ENCODE assay signal across 8 cellular contexts in the genomic region with DNA sequence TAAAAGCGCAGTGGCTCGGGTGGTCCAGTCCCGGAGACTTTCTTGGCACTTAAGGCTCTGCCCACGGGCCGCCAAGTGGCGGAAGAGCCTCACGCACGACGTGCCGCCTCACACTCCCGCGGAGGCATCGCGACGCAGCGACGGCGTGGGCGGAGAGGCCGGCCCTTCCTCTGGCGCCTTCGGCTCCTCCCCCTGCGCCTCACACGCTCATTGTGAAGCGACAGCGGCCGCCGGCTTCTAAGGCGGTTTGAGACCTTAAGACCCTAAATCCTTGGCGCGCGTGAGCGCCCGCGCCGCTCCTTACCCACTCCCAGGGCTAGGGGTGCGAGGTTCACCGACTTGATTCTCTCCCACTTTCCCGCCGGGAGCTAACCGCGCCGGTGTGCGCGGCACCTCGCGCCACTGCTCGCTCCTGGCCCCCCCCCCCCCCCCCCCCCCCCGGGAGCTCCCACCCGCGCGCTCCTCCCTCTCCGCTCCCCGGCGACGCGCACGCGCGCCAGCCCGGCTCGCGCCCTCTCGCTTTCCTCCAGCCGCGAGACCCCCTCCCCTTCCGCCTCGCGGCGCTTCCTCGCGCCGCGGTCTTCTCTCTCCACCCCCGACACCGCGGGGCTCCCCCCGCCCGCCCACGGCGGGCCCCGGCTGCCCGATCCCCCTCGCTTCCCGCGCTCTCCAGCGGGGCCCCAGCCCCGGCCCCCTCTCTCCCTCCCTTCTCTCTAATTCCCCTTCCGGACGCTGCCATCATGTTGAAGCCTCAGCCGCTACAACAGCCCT. TPM values are rescaled to one million over a fixed set of nuclear protein-coding genes. Genes with fewer than 3 reads are reported as not detected.
DNase-seq lines count a peak whose midpoint lies in the region; ATAC-seq, FAIRE-seq and TF ChIP-seq lines count a peak whose summit lies in the region.

A gene with protein sequence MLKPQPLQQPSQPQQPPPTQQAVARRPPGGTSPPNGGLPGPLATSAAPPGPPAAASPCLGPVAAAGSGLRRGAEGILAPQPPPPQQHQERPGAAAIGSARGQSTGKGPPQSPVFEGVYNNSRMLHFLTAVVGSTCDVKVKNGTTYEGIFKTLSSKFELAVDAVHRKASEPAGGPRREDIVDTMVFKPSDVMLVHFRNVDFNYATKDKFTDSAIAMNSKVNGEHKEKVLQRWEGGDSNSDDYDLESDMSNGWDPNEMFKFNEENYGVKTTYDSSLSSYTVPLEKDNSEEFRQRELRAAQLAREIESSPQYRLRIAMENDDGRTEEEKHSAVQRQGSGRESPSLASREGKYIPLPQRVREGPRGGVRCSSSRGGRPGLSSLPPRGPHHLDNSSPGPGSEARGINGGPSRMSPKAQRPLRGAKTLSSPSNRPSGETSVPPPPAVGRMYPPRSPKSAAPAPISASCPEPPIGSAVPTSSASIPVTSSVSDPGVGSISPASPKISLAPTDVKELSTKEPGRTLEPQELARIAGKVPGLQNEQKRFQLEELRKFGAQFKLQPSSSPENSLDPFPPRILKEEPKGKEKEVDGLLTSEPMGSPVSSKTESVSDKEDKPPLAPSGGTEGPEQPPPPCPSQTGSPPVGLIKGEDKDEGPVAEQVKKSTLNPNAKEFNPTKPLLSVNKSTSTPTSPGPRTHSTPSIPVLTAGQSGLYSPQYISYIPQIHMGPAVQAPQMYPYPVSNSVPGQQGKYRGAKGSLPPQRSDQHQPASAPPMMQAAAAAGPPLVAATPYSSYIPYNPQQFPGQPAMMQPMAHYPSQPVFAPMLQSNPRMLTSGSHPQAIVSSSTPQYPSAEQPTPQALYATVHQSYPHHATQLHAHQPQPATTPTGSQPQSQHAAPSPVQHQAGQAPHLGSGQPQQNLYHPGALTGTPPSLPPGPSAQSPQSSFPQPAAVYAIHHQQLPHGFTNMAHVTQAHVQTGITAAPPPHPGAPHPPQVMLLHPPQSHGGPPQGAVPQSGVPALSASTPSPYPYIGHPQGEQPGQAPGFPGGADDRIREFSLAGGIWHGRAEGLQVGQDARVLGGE (plus strand): TSS at position 480 of the 771 bp plus-strand sequence. CDS start 261 bp downstream, at position 741.

- intact Hi-C loops in Right ventricle myocardium superior (cut with DNase I), result no loop called here
- intact Hi-C loops in pancreas (cut with DNase I), result no loop called here
- intact Hi-C loops in thyroid gland (cut with DNase I), result no loop called here

- H3K27ac ChIP-seq in pancreas, result peak within 1 kb of the TSS; percentile 98
- peak within 1 kb of the TSS; percentile 94 to 99 (median 99) for H3K27ac ChIP-seq in thyroid gland

- ATAC-seq in HG02610 (IDR thresholded peaks at IDR 0.05; ENCODE audit: unreplicated experiment) (peak; percentile 40), Right ventricle myocardium superior (ENCODE audit: poor library complexity) (peak; percentile 85), pancreas (peak; percentile 81 to 85 (median 82))

- H3K4me1 ChIP-seq in pancreas (peaks cover 0 to 21% (median 20%) of the 10 kb centered on the region in 3 donors), thyroid gland (peaks cover 15 to 19% of the 10 kb centered on the region in 2 donors)

- peak; percentile 69 to 90 for TF ChIP-seq POLR2A in thyroid gland (IDR thresholded peaks at IDR 0.05)

- peaks cover 13% of the 10 kb centered on the region for H3K36me3 ChIP-seq in GM06990 (ENCODE audit: control insufficient read depth, insufficient read depth, low read length)
- peaks cover 2 to 23% (median 12%) of the 10 kb centered on the region in 3 donors for H3K36me3 ChIP-seq in pancreas
- H3K36me3 ChIP-seq in thyroid gland, result peaks cover 21 to 27% of the 10 kb centered on the region in 2 donors

- FAIRE-seq in pancreas (lab: Jason Lieb, UNC), result no peak

- TF ChIP-seq CTCF in GM06990 (IDR thresholded peaks at IDR 0.05; ENCODE audit: insufficient read depth, low read length, poor library complexity, severe bottlenecking) (no peak), pancreas (IDR thresholded peaks at IDR 0.05) (no peak), thyroid gland (IDR thresholded peaks at IDR 0.05) (peak in 2 of 6 experiments; percentile 25 to 40)

- H3K4me3 ChIP-seq in GM06990 (replicated peaks; ENCODE audit: low read depth, low read length) (peak within 1 kb of the TSS; percentile 96), pancreas (peak within 1 kb of the TSS; percentile 93 to 100 (median 98)), thyroid gland (replicated peaks in 1 of 3) (peak within 1 kb of the TSS; percentile 99 to 100 (median 100))

- H3K9me3 ChIP-seq in pancreas (no peaks in the 10 kb centered on the region), thyroid gland (no peaks in the 10 kb centered on the region)

- H3K27me3 ChIP-seq in GM06990 (replicated peaks; ENCODE audit: control insufficient read depth, insufficient read depth, low read length), result no peaks in the 10 kb centered on the region
- H3K27me3 ChIP-seq in pancreas, result no peaks in the 10 kb centered on the region
- no peaks in the 10 kb centered on the region for H3K27me3 ChIP-seq in thyroid gland

- DNase-seq in GM06990 (ENCODE audit: extremely low read depth, insufficient read length) (peak; percentile 99), NCI-H1105 (lab: John Stamatoyannopoulos, UW) (peak; percentile 88), SW 1271 (lab: John Stamatoyannopoulos, UW) (peak; percentile 84 to 93), Right ventricle myocardium superior (peak; percentile 96), pancreas (peak; percentile 92 to 98 (median 94)), thyroid gland (peak; percentile 95)
- peak; percentile 89 for DNase-seq in activated naive CD8-positive, alpha-beta T cell treated with anti-CD3 and anti-CD28 coated beads, Interleukin-2, amount 50 U/mL, for 16 hours (ENCODE audit: low read depth, low spot score)

- 0 to 1% methylated on average over 39 to 88 of the region's 91 CpGs for WGBS in pancreas, 2 donors
- WGBS in thyroid gland, 2 donors, result 0% methylated on average over 18 to 25 of the region's 91 CpGs

RNA-seq across cellular contexts. Expression of the gene that starts here (rescaled TPM):
- total RNA-seq in Right ventricle myocardium superior (43.9 TPM), pancreas (10 to 100 TPM; 40.3 to 82.1 (median 54.6) TPM), thyroid gland (10 to 100 TPM; 49.3 to 78.7 (median 62.0) TPM)
- 100 to 1,000 TPM in 1 of 2 donors, 10 to 100 TPM in 1; 65.3 to 116 TPM for polyA plus RNA-seq in pancreas

Comparison
In these comparisons a context has a peak if more than half of its experiments do, and no peak if none do; other contexts are left out.
1. Peak in every context shown above with its lines: DNase-seq, ATAC-seq, H3K4me3 ChIP-seq and H3K27ac ChIP-seq.